In genomic region chr19:34363930-34364329, GRCh38 we compare ENCODE assay signal across 17 cellular contexts. TPM values are rescaled to one million over a fixed set of nuclear protein-coding genes. Genes with fewer than 3 reads are reported as not detected.
DNase-seq lines count a peak whose midpoint lies in the region; ATAC-seq and TF ChIP-seq lines count a peak whose summit lies in the region.
"Had no signal": no experiment of that assay in that cellular context is flagged by ENCODE, and none has a peak within 500 bp of the region (broad histone marks: within the 10 kb centered on the region; RNA-seq: fewer than 3 reads in every experiment).

No MANE protein-coding gene starts in this region.

- H3K9me3 ChIP-seq in Karpas-422 (ENCODE audit: low read length) (no peaks in the 10 kb centered on the region), mucosa of descending colon (no peaks in the 10 kb centered on the region)
- H3K9me3 ChIP-seq: lower lobe of right lung had no signal

- no peak overlapping the region for H3K27ac Mint-ChIP-seq in activated naive CD8-positive, alpha-beta T cell
- H3K27ac Mint-ChIP-seq in nephron progenitor cell, result no peak overlapping the region

- peak overlapping the region; percentile 99 for H3K4me3 Mint-ChIP-seq in activated T-cell treated with anti-CD3 and anti-CD28 coated beads, Interleukin-2, amount 50 U/mL, for 4 hours
- peak overlapping the region; percentile 91 for H3K4me3 Mint-ChIP-seq in activated naive CD8-positive, alpha-beta T cell
- peak overlapping the region; percentile 85 for H3K4me3 Mint-ChIP-seq in nephron progenitor cell

- no peak for ATAC-seq in activated T-cell treated with anti-CD3 and anti-CD28 coated beads, Interleukin-2, amount 50 U/mL, for 4 hours
- ATAC-seq in mucosa of descending colon, result no peak

- peaks cover 39% of the 10 kb centered on the region for H3K79me2 ChIP-seq in Karpas-422 (ENCODE audit: low read length)

- no peaks in the 10 kb centered on the region for H3K27me3 Mint-ChIP-seq in activated T-cell treated with anti-CD3 and anti-CD28 coated beads, Interleukin-2, amount 50 U/mL, for 4 hours (ENCODE audit: low read depth)
- no peaks in the 10 kb centered on the region for H3K27me3 Mint-ChIP-seq in activated naive CD8-positive, alpha-beta T cell
- H3K27me3 Mint-ChIP-seq in nephron progenitor cell (ENCODE audit: low read depth, poor library complexity), result peaks cover 7% of the 10 kb centered on the region

- H3K27ac ChIP-seq in Karpas-422 (ENCODE audit: low read length), result no peak overlapping the region
- H3K27ac ChIP-seq: brain microvascular endothelial cell had no signal

- H3K36me3 Mint-ChIP-seq in activated T-cell treated with anti-CD3 and anti-CD28 coated beads, Interleukin-2, amount 50 U/mL, for 4 hours (ENCODE audit: insufficient read depth), result peaks cover 15% of the 10 kb centered on the region
- peaks cover 2% of the 10 kb centered on the region for H3K36me3 Mint-ChIP-seq in activated naive CD8-positive, alpha-beta T cell
- peaks cover 17% of the 10 kb centered on the region for H3K36me3 Mint-ChIP-seq in nephron progenitor cell (ENCODE audit: low read depth)

- peaks cover 41% of the 10 kb centered on the region for H3K4me1 Mint-ChIP-seq in activated T-cell treated with anti-CD3 and anti-CD28 coated beads, Interleukin-2, amount 50 U/mL, for 4 hours (ENCODE audit: low read depth)
- H3K4me1 Mint-ChIP-seq in activated naive CD8-positive, alpha-beta T cell (ENCODE audit: low read depth), result peaks cover 35% of the 10 kb centered on the region
- H3K4me1 Mint-ChIP-seq in nephron progenitor cell, result peaks cover 65% of the 10 kb centered on the region

- H4K20me1 ChIP-seq in Karpas-422 (ENCODE audit: insufficient read depth, low read depth, low read length), result peaks cover 23% of the 10 kb centered on the region

- peak overlapping the region; percentile 67; the same call in 1 of the 2 replicates for H3K9ac ChIP-seq in Karpas-422 (ENCODE audit: low read length)

- no peaks in the 10 kb centered on the region for H3K9me3 Mint-ChIP-seq in activated T-cell treated with anti-CD3 and anti-CD28 coated beads, Interleukin-2, amount 50 U/mL, for 4 hours
- no peaks in the 10 kb centered on the region for H3K9me3 Mint-ChIP-seq in activated naive CD8-positive, alpha-beta T cell (ENCODE audit: low read depth)
- no peaks in the 10 kb centered on the region for H3K9me3 Mint-ChIP-seq in nephron progenitor cell
- H3K9me3 Mint-ChIP-seq: GM23338 had no signal

- H3K4me3 ChIP-seq in Karpas-422 (ENCODE audit: low read length), result no peak overlapping the region; the same call in 1 of the 2 replicates
- H3K4me3 ChIP-seq in mucosa of descending colon, result no peak overlapping the region

- H3K27me3 ChIP-seq in Karpas-422 (ENCODE audit: low read length), result no peaks in the 10 kb centered on the region
- H3K27me3 ChIP-seq: brain microvascular endothelial cell had no signal

- H2AFZ ChIP-seq in Karpas-422 (ENCODE audit: low read length), result no peak overlapping the region

- intact Hi-C loops in mucosa of descending colon (cut with DNase I, micrococcal nuclease), result no loop called here

- peaks cover 29% of the 10 kb centered on the region for H3K36me3 ChIP-seq in Karpas-422 (ENCODE audit: insufficient read depth, low read length)
- H3K36me3 ChIP-seq in mucosa of descending colon (ENCODE audit: low read depth), result no peaks in the 10 kb centered on the region

- H3K9me2 ChIP-seq in Karpas-422 (replicated peaks; ENCODE audit: insufficient read depth, low read length), result no peaks in the 10 kb centered on the region

- H3K4me1 ChIP-seq in Karpas-422 (ENCODE audit: low read length) (peaks cover 40% of the 10 kb centered on the region), mucosa of descending colon (ENCODE audit: low read depth) (peaks cover 9% of the 10 kb centered on the region)

- no peak for DNase-seq in activated T-cell treated with anti-CD3 and anti-CD28 coated beads, Interleukin-2, amount 50 U/mL, for 4 hours
- no peak for DNase-seq in activated T-cell treated with anti-CD3 and anti-CD28 coated beads, Interleukin-2, amount 50 U/mL, for 48 hours
- no peak for DNase-seq in Karpas-422
- DNase-seq in nephron progenitor cell, result no peak
- no peak for DNase-seq in mucosa of descending colon
- no peak for DNase-seq in mucosa of gallbladder (ENCODE audit: low spot score)
- DNase-seq in NCI-H1694 (lab: John Stamatoyannopoulos, UW), result no peak
- DNase-seq: activated CD4-positive, alpha-beta T cell treated with anti-CD3 and anti-CD28 coated beads, Interleukin-2, amount 50 U/mL, for 1 hour; activated gamma-delta T cell treated with Interleukin-2 at 50 U/mL for 16 hours; brain microvascular endothelial cell; GF-D8; lower lobe of right lung; NCI-H1694 treated with DMSO at 0.1 percent for 48 hours; NCI-H446; SIG-M5 had no signal

- TF ChIP-seq CTCF in nephron progenitor cell (IDR thresholded peaks at IDR 0.05) (no peak), mucosa of descending colon (IDR thresholded peaks at IDR 0.05) (no peak)

- peak overlapping the region; percentile 70 for H3K4me2 ChIP-seq in Karpas-422 (ENCODE audit: low read depth, low read length, poor library complexity, severe bottlenecking)

RNA-seq across cellular contexts. Expression of gene GPI, which starts 1.1 kb away (rescaled TPM):
- 100 to 1,000 TPM; 383 to 449 (median 421) TPM for total RNA-seq in activated T-cell treated with anti-CD3 and anti-CD28 coated beads, Interleukin-2, amount 50 U/mL, for 4 hours
- 219 and 234 TPM in 2 replicates for total RNA-seq in Karpas-422 (2014; rRNA removed; shearing (Covaris generic); ENCODE audit: low replicate concordance)
- total RNA-seq in mucosa of descending colon (100 to 1,000 TPM; 247 to 344 (median 296) TPM), mucosa of gallbladder (406 TPM)

RNA-seq across cellular contexts. Expression of gene PDCD2L, which starts 40.3 kb away (rescaled TPM):
- total RNA-seq in activated T-cell treated with anti-CD3 and anti-CD28 coated beads, Interleukin-2, amount 50 U/mL, for 4 hours, result 10 to 100 TPM; 55.9 to 65.0 (median 63.5) TPM
- total RNA-seq in Karpas-422 (2014; rRNA removed; shearing (Covaris generic); ENCODE audit: low replicate concordance), result 38.1 and 38.7 TPM in 2 replicates
- total RNA-seq in mucosa of descending colon (10 to 100 TPM in 1 of 3 donors, 1 to 10 TPM in 2; 6.4 to 10.5 (median 8.1) TPM), mucosa of gallbladder (5.7 TPM)
